Comparison of ENCODE assay signal across 1 cellular context in the genomic region with DNA sequence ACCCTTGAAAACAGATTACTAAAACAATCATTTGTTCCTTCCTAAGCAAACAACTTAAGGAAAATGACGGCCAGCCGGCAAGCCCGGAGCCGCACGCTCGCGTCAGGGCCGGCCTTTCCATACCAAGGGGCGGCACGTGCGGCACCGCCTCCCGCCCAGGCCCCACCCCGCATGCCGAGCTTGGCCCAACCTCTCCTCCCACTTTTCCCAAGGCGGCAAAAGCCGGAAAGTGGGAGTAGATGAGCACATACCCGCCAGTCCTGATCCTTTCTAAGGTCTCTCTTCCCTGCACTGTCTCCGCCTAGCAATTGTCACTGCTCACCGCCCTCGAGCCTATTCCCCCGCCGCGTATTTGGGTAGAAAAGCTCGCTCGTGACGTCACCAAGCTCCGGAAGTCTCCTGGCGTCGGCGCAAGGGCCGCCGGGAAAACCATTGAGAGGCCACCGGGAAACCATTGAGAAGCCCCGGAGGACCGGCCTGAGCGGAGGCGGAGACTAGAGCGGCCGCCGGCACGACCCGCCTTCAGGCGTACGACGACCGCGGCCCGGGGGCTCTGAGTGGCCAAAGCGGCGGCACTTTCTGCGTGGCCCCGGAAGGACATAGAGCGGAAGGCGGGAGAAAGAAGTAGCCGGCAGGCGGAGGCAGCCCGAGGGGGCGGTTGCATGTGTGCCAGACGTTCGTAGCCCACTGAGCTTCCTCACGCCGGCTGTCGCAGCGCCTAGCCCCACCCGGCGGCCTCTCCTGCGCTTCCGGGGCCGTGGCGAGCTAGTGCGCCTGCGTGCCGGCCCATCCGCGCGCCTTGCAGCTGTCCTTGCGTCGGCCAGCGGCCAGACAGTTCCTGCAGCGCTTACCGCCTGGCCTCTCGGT.
TF ChIP-seq lines count a peak whose summit lies in the region.

A gene with protein sequence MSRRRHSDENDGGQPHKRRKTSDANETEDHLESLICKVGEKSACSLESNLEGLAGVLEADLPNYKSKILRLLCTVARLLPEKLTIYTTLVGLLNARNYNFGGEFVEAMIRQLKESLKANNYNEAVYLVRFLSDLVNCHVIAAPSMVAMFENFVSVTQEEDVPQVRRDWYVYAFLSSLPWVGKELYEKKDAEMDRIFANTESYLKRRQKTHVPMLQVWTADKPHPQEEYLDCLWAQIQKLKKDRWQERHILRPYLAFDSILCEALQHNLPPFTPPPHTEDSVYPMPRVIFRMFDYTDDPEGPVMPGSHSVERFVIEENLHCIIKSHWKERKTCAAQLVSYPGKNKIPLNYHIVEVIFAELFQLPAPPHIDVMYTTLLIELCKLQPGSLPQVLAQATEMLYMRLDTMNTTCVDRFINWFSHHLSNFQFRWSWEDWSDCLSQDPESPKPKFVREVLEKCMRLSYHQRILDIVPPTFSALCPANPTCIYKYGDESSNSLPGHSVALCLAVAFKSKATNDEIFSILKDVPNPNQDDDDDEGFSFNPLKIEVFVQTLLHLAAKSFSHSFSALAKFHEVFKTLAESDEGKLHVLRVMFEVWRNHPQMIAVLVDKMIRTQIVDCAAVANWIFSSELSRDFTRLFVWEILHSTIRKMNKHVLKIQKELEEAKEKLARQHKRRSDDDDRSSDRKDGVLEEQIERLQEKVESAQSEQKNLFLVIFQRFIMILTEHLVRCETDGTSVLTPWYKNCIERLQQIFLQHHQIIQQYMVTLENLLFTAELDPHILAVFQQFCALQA (plus strand): TSS at position 830 of the 867 bp plus-strand sequence. CDS start 61 bp downstream, outside the sequence.
A gene (minus strand): TSS at position 377 of the 867 bp plus-strand sequence. CDS start 5,806 bp downstream, outside the sequence.

TF ChIP-seq in K562, 482 proteins besides CTCF, POLR2A, EP300 and RAD21 (continued from another document and continues in another):
- TF ChIP-seq JUN (IDR thresholded peaks at IDR 0.05; ENCODE audit: borderline replicate concordance, low read depth, low read length) (peak; percentile 28; the same call in 1 of the 2 replicates), JUN (CRISPR knock-in tag; IDR thresholded peaks at IDR 0.05; ENCODE audit: borderline replicate concordance) (peak; percentile 97), PCBP1 (IDR thresholded peaks at IDR 0.05; ENCODE audit: low read depth, low read length, poor library complexity, severe bottlenecking) (no peak), TEAD2 (tag; IDR thresholded peaks at IDR 0.05) (no peak; the same call in 1 of the 2 replicates), SMAD1 (IDR thresholded peaks at IDR 0.05; ENCODE audit: low read depth, low read length, partially characterized antibody) (no peak), HNRNPL (IDR thresholded peaks at IDR 0.05; ENCODE audit: low read depth, low read length) (no peak), POLR2AphosphoS2 (IDR thresholded peaks at IDR 0.05; ENCODE audit: low read length) (no peak; the same call in 1 of the 2 replicates), RBBP5 (IDR thresholded peaks at IDR 0.05; ENCODE audit: borderline replicate concordance, insufficient read depth, low read length, poor library complexity, severe bottlenecking) (no peak), HIVEP1 (CRISPR knock-in tag; IDR thresholded peaks at IDR 0.05) (no peak), ATF7 (IDR thresholded peaks at IDR 0.05) (peak; percentile 96), ZNF224 (CRISPR knock-in tag; IDR thresholded peaks at IDR 0.05) (0 out of 2 replicates have a peak, but pooled peaks have one; percentile 69), POU5F1 (IDR thresholded peaks at IDR 0.05; ENCODE audit: borderline replicate concordance, low read depth, low read length, partially characterized antibody) (no peak), PCBP2 (IDR thresholded peaks at IDR 0.05; ENCODE audit: low read depth, low read length, poor library complexity, severe bottlenecking) (no peak), CCNT2 (IDR thresholded peaks at IDR 0.05; ENCODE audit: borderline replicate concordance, extremely low read depth, insufficient read length, low read depth, low read length) (peak; percentile 82), MYC (IDR thresholded peaks at IDR 0.05; ENCODE audit: low read depth, low read length) (peak; percentile 92), MYC (CRISPR knock-in tag; IDR thresholded peaks at IDR 0.05; ENCODE audit: borderline replicate concordance, low read depth) (peak; percentile 81; the same call in 1 of the 2 replicates), LCOR (CRISPR knock-in tag; IDR thresholded peaks at IDR 0.05) (no peak; the same call in 1 of the 2 replicates), ZNF561 (CRISPR knock-in tag; conservative IDR thresholded peaks at IDR 0.05) (no peak), EWSR1 (IDR thresholded peaks at IDR 0.05; ENCODE audit: borderline replicate concordance, low read depth, partially characterized antibody) (no peak), ZNF75A (CRISPR knock-in tag; IDR thresholded peaks at IDR 0.05) (no peak), ARID1B (IDR thresholded peaks at IDR 0.05) (peak; percentile 34), POLR3A (IDR thresholded peaks at IDR 0.05; ENCODE audit: borderline replicate concordance, extremely low read depth, insufficient read depth, insufficient read length) (no peak), U2AF2 (optimal IDR thresholded peaks at IDR 0.05; ENCODE audit: low read depth, low read length) (no peak), SMC3 (conservative IDR thresholded peaks at IDR 0.05; ENCODE audit: insufficient read depth, low read depth, low read length) (no peak), SIN3A (IDR thresholded peaks at IDR 0.05; ENCODE audit: borderline replicate concordance in 2 of 2, control insufficient read depth in 1 of 2, low read depth in 2 of 2, low read length in 2 of 2) (peak in 1 of 2 experiments; percentile 86; a peak in 3 of 4 replicates), KDM5B (IDR thresholded peaks at IDR 0.05; ENCODE audit: insufficient replicate concordance, low read depth, low read length) (no peak), MEIS2 (IDR thresholded peaks at IDR 0.05; ENCODE audit: partially characterized antibody) (peak; percentile 73), PRMT5 (CRISPR knock-in tag; IDR thresholded peaks at IDR 0.05) (0 out of 2 replicates have a peak, but pooled peaks have one; percentile 66), ZNF324 (CRISPR knock-in tag; IDR thresholded peaks at IDR 0.05) (no peak), SMAD3 (CRISPR knock-in tag; conservative IDR thresholded peaks at IDR 0.05) (no peak), POLR2H (tag; IDR thresholded peaks at IDR 0.05; ENCODE audit: low read depth) (peak; percentile 89), HNRNPLL (IDR thresholded peaks at IDR 0.05; ENCODE audit: low read depth, low read length, poor library complexity, severe bottlenecking) (peak; percentile 97)
- TF ChIP-seq, protein P1, sequence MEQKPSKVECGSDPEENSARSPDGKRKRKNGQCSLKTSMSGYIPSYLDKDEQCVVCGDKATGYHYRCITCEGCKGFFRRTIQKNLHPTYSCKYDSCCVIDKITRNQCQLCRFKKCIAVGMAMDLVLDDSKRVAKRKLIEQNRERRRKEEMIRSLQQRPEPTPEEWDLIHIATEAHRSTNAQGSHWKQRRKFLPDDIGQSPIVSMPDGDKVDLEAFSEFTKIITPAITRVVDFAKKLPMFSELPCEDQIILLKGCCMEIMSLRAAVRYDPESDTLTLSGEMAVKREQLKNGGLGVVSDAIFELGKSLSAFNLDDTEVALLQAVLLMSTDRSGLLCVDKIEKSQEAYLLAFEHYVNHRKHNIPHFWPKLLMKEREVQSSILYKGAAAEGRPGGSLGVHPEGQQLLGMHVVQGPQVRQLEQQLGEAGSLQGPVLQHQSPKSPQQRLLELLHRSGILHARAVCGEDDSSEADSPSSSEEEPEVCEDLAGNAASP (IDR thresholded peaks at IDR 0.05): no peak
- TF ChIP-seq, protein P2, sequence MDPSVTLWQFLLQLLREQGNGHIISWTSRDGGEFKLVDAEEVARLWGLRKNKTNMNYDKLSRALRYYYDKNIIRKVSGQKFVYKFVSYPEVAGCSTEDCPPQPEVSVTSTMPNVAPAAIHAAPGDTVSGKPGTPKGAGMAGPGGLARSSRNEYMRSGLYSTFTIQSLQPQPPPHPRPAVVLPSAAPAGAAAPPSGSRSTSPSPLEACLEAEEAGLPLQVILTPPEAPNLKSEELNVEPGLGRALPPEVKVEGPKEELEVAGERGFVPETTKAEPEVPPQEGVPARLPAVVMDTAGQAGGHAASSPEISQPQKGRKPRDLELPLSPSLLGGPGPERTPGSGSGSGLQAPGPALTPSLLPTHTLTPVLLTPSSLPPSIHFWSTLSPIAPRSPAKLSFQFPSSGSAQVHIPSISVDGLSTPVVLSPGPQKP (CRISPR knock-in tag; IDR thresholded peaks at IDR 0.05): no peak
- TF ChIP-seq, protein P3, sequence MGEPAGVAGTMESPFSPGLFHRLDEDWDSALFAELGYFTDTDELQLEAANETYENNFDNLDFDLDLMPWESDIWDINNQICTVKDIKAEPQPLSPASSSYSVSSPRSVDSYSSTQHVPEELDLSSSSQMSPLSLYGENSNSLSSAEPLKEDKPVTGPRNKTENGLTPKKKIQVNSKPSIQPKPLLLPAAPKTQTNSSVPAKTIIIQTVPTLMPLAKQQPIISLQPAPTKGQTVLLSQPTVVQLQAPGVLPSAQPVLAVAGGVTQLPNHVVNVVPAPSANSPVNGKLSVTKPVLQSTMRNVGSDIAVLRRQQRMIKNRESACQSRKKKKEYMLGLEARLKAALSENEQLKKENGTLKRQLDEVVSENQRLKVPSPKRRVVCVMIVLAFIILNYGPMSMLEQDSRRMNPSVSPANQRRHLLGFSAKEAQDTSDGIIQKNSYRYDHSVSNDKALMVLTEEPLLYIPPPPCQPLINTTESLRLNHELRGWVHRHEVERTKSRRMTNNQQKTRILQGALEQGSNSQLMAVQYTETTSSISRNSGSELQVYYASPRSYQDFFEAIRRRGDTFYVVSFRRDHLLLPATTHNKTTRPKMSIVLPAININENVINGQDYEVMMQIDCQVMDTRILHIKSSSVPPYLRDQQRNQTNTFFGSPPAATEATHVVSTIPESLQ (CRISPR knock-in tag; IDR thresholded peaks at IDR 0.05): no peak
- TF ChIP-seq, protein P4, sequence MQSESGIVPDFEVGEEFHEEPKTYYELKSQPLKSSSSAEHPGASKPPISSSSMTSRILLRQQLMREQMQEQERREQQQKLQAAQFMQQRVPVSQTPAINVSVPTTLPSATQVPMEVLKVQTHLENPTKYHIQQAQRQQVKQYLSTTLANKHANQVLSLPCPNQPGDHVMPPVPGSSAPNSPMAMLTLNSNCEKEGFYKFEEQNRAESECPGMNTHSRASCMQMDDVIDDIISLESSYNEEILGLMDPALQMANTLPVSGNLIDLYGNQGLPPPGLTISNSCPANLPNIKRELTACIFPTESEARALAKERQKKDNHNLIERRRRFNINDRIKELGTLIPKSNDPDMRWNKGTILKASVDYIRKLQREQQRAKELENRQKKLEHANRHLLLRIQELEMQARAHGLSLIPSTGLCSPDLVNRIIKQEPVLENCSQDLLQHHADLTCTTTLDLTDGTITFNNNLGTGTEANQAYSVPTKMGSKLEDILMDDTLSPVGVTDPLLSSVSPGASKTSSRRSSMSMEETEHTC (IDR thresholded peaks at IDR 0.05): no peak
- TF ChIP-seq, protein P5, sequence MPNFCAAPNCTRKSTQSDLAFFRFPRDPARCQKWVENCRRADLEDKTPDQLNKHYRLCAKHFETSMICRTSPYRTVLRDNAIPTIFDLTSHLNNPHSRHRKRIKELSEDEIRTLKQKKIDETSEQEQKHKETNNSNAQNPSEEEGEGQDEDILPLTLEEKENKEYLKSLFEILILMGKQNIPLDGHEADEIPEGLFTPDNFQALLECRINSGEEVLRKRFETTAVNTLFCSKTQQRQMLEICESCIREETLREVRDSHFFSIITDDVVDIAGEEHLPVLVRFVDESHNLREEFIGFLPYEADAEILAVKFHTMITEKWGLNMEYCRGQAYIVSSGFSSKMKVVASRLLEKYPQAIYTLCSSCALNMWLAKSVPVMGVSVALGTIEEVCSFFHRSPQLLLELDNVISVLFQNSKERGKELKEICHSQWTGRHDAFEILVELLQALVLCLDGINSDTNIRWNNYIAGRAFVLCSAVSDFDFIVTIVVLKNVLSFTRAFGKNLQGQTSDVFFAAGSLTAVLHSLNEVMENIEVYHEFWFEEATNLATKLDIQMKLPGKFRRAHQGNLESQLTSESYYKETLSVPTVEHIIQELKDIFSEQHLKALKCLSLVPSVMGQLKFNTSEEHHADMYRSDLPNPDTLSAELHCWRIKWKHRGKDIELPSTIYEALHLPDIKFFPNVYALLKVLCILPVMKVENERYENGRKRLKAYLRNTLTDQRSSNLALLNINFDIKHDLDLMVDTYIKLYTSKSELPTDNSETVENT (CRISPR knock-in tag; IDR thresholded peaks at IDR 0.05): no peak; the same call in 1 of the 2 replicates
- TF ChIP-seq, protein P6, sequence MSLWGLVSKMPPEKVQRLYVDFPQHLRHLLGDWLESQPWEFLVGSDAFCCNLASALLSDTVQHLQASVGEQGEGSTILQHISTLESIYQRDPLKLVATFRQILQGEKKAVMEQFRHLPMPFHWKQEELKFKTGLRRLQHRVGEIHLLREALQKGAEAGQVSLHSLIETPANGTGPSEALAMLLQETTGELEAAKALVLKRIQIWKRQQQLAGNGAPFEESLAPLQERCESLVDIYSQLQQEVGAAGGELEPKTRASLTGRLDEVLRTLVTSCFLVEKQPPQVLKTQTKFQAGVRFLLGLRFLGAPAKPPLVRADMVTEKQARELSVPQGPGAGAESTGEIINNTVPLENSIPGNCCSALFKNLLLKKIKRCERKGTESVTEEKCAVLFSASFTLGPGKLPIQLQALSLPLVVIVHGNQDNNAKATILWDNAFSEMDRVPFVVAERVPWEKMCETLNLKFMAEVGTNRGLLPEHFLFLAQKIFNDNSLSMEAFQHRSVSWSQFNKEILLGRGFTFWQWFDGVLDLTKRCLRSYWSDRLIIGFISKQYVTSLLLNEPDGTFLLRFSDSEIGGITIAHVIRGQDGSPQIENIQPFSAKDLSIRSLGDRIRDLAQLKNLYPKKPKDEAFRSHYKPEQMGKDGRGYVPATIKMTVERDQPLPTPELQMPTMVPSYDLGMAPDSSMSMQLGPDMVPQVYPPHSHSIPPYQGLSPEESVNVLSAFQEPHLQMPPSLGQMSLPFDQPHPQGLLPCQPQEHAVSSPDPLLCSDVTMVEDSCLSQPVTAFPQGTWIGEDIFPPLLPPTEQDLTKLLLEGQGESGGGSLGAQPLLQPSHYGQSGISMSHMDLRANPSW (CRISPR knock-in tag; IDR thresholded peaks at IDR 0.05): no peak
- TF ChIP-seq, protein P7, sequence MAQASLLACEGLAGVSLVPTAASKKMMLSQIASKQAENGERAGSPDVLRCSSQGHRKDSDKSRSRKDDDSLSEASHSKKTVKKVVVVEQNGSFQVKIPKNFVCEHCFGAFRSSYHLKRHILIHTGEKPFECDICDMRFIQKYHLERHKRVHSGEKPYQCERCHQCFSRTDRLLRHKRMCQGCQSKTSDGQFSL (CRISPR knock-in tag; IDR thresholded peaks at IDR 0.05): 0 out of 2 replicates have a peak, but pooled peaks have one; percentile 46
- TF ChIP-seq, protein P7 (tag; IDR thresholded peaks at IDR 0.05): no peak
- TF ChIP-seq, protein P8, sequence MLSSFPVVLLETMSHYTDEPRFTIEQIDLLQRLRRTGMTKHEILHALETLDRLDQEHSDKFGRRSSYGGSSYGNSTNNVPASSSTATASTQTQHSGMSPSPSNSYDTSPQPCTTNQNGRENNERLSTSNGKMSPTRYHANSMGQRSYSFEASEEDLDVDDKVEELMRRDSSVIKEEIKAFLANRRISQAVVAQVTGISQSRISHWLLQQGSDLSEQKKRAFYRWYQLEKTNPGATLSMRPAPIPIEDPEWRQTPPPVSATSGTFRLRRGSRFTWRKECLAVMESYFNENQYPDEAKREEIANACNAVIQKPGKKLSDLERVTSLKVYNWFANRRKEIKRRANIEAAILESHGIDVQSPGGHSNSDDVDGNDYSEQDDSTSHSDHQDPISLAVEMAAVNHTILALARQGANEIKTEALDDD (IDR thresholded peaks at IDR 0.05): no peak
